11 cellular contexts compared by ENCODE assay signal in genomic region chr2:30412392-30413321, GRCh38. TPM values are rescaled to one million over a fixed set of nuclear protein-coding genes. Genes with fewer than 3 reads are reported as not detected.
A peak's percentile ranks its signal among the peaks of the same experiment; 100 is the strongest.
DNase-seq lines count a peak whose midpoint lies in the region; ATAC-seq and TF ChIP-seq lines count a peak whose summit lies in the region.
"Had no signal": no experiment of that assay in that cellular context is flagged by ENCODE, and none has a peak within 500 bp of the region (broad histone marks: within the 10 kb centered on the region; RNA-seq: fewer than 3 reads in every experiment).

No MANE protein-coding gene starts in this region.

- H3K27me3 ChIP-seq in lung (ENCODE audit: control insufficient read depth, insufficient read depth) = no peaks in the 10 kb centered on the region
- H3K27me3 ChIP-seq in smooth muscle cell (ENCODE audit: low read depth) = no peaks in the 10 kb centered on the region
- H3K27me3 ChIP-seq in PC-9 (ENCODE audit: insufficient read depth, low read depth) = no peaks in the 10 kb centered on the region
- no peaks in the 10 kb centered on the region for H3K27me3 ChIP-seq in effector memory CD4-positive, alpha-beta T cell (replicated peaks; ENCODE audit: control insufficient read depth, insufficient read depth, low read length, poor library complexity, severe bottlenecking)
- H3K27me3 ChIP-seq: BLaER1 treated with 17β-estradiol and CSF1 and Interleukin-3, amounts not matched to agents 10 nM and 100 nM had no signal

- peak overlapping the region; percentile 70 to 72 for H3K27ac ChIP-seq in lung (ENCODE audit: low read depth in 1 of 2, low read length in 1 of 2)
- peak overlapping the region; percentile 40 for H3K27ac ChIP-seq in smooth muscle cell (ENCODE audit: low read depth)
- H3K27ac ChIP-seq in PC-9 = no peak overlapping the region
- H3K27ac ChIP-seq in effector memory CD4-positive, alpha-beta T cell (ENCODE audit: insufficient read depth, low read length, poor library complexity, severe bottlenecking) = no peak overlapping the region
- H3K27ac ChIP-seq: BLaER1 treated with 17β-estradiol and CSF1 and Interleukin-3, amounts not matched to agents 10 nM and 100 nM had no signal

- H3K79me2 ChIP-seq in smooth muscle cell (ENCODE audit: low read depth) (no peaks in the 10 kb centered on the region), PC-9 (ENCODE audit: low read depth) (no peaks in the 10 kb centered on the region)

- intact Hi-C loops in PC-9 (cut with micrococcal nuclease; ENCODE audit: unreplicated experiment) = loop anchor here (5.0 kb wide), 1 partner anchor 180 kb away; the partner anchor contains the start of gene LBH

- BruUV-seq in PC-9 (replicated peaks; lab: Mats Ljungman, UMichigan) = no TSS peak

- H4K20me1 ChIP-seq in smooth muscle cell (ENCODE audit: low read depth) = no peaks in the 10 kb centered on the region
- no peaks in the 10 kb centered on the region for H4K20me1 ChIP-seq in PC-9 (ENCODE audit: insufficient read depth)
- H4K20me1 ChIP-seq: BLaER1 treated with 17β-estradiol and CSF1 and Interleukin-3, amounts not matched to agents 10 nM and 100 nM had no signal

- H3K9ac ChIP-seq in smooth muscle cell (ENCODE audit: low read depth) = no peak overlapping the region
- H3K9ac ChIP-seq: BLaER1 treated with 17β-estradiol and CSF1 and Interleukin-3, amounts not matched to agents 10 nM and 100 nM had no signal

- H3K36me3 ChIP-seq in lung (ENCODE audit: control insufficient read depth in 2 of 2, insufficient read depth in 2 of 2, low read length in 2 of 2) = no peaks in the 10 kb centered on the region
- no peaks in the 10 kb centered on the region for H3K36me3 ChIP-seq in smooth muscle cell (ENCODE audit: low read depth)
- no peaks in the 10 kb centered on the region for H3K36me3 ChIP-seq in PC-9 (ENCODE audit: low read depth)
- H3K36me3 ChIP-seq in effector memory CD4-positive, alpha-beta T cell (ENCODE audit: control insufficient read depth, insufficient read depth, low read length) = no peaks in the 10 kb centered on the region
- H3K36me3 ChIP-seq: BLaER1 treated with 17β-estradiol and CSF1 and Interleukin-3, amounts not matched to agents 10 nM and 100 nM had no signal

- POLR2A ChIA-PET in PC-9 (lab: Charles Lee; ENCODE audit: unreplicated experiment) = no interaction called here

- WGBS in lung, 2 donors = 69 to 77% methylated on average over 5 of the region's 5 CpGs
- WGBS in smooth muscle cell (ENCODE audit: low lambda C conversion rate) = 20% methylated on average over 5 of the region's 5 CpGs

- H3F3A ChIP-seq in smooth muscle cell (ENCODE audit: low read depth) (peaks cover 50% of the 10 kb centered on the region), PC-9 (ENCODE audit: insufficient read depth, low read depth) (no peaks in the 10 kb centered on the region; the same call in 1 of the 2 replicates)

- H3K4me2 ChIP-seq in smooth muscle cell (peak overlapping the region; percentile 22), PC-9 (no peak overlapping the region)
- H3K4me2 ChIP-seq: BLaER1 treated with 17β-estradiol and CSF1 and Interleukin-3, amounts not matched to agents 10 nM and 100 nM had no signal

- TF ChIP-seq CTCF in lung (IDR thresholded peaks at IDR 0.05; ENCODE audit: control extremely low read depth, extremely low read depth) (no peak), smooth muscle cell (IDR thresholded peaks at IDR 0.05; ENCODE audit: borderline replicate concordance, insufficient read depth, poor library complexity, severe bottlenecking) (no peak), PC-9 (conservative IDR thresholded peaks at IDR 0.05) (no peak)

- H3K4me1 ChIP-seq in lung (ENCODE audit: control insufficient read depth in 2 of 2, insufficient read depth in 2 of 2, low read length in 2 of 2) = peaks cover 6 to 39% of the 10 kb centered on the region in 2 donors
- H3K4me1 ChIP-seq in smooth muscle cell (ENCODE audit: low read depth) = peaks cover 29% of the 10 kb centered on the region
- H3K4me1 ChIP-seq in PC-9 (replicated peaks; ENCODE audit: insufficient read depth) = peaks cover 17% of the 10 kb centered on the region
- H3K4me1 ChIP-seq in effector memory CD4-positive, alpha-beta T cell (ENCODE audit: control insufficient read depth, insufficient read depth, low read length, poor library complexity, severe bottlenecking) = no peaks in the 10 kb centered on the region

- ATAC-seq in lung (ENCODE audit: insufficient read depth, low FRiP score) = no peak
- no peak for ATAC-seq in HG02885 (IDR thresholded peaks at IDR 0.05; ENCODE audit: poor library complexity, unreplicated experiment)

- CTCF ChIA-PET in PC-9 (lab: Charles Lee) = no interaction called here

- H3K9me2 ChIP-seq in PC-9 (ENCODE audit: insufficient read depth) = no peaks in the 10 kb centered on the region

- peak; percentile 90 for DNase-seq in SK-N-DZ (ENCODE audit: low spot score)
- DNase-seq in fibroblast of gingiva (ENCODE audit: low read depth) = peak; percentile 65
- no peak for DNase-seq in lung (ENCODE audit: low spot score)
- no peak for DNase-seq in smooth muscle cell (lab: John Stamatoyannopoulos, UW; ENCODE audit: unreplicated experiment)
- DNase-seq in hippocampal formation (lab: John Stamatoyannopoulos, UW) = no peak
- no peak for DNase-seq in PC-9
- no peak for DNase-seq in effector memory CD4-positive, alpha-beta T cell
- DNase-seq: EL, NCI-H510A treated with DMSO at 0.1 percent for 48 hours had no signal

- H3K4me3 ChIP-seq in lung (no peak overlapping the region), smooth muscle cell (no peak overlapping the region), PC-9 (no peak overlapping the region)
- no peak overlapping the region for H3K4me3 ChIP-seq in effector memory CD4-positive, alpha-beta T cell (ENCODE audit: insufficient read depth, low read depth, low read length, poor library complexity, severe bottlenecking)
- H3K4me3 ChIP-seq: BLaER1 treated with 17β-estradiol and CSF1 and Interleukin-3, amounts not matched to agents 10 nM and 100 nM had no signal

- no peak overlapping the region for H2AFZ ChIP-seq in smooth muscle cell (ENCODE audit: low read depth)
- no peak overlapping the region for H2AFZ ChIP-seq in PC-9

- H3K9me3 ChIP-seq in lung (ENCODE audit: control insufficient read depth in 2 of 2, insufficient read depth in 1 of 2, low read length in 1 of 2) (no peaks in the 10 kb centered on the region), smooth muscle cell (replicated peaks; ENCODE audit: low read depth) (no peaks in the 10 kb centered on the region), PC-9 (ENCODE audit: insufficient read depth, low read depth) (no peaks in the 10 kb centered on the region)
- H3K9me3 ChIP-seq in effector memory CD4-positive, alpha-beta T cell (ENCODE audit: control insufficient read depth, low read length) = no peaks in the 10 kb centered on the region
- H3K9me3 ChIP-seq: BLaER1 treated with 17β-estradiol and CSF1 and Interleukin-3, amounts not matched to agents 10 nM and 100 nM had no signal

RNA-seq across cellular contexts. Expression of gene LCLAT1, which starts 34.4 kb away (rescaled TPM):
- 9.9 and 19.7 TPM in 2 replicates for polyA plus RNA-seq in SK-N-DZ (2014; cell fraction: cytosol; rRNA removed)
- 5.4 and 8.2 TPM in 2 replicates for polyA plus RNA-seq in SK-N-DZ (2014; cell fraction: nucleus; rRNA removed)
- 10 to 100 TPM; 18.9 to 24.2 TPM for total RNA-seq in lung
- 1 to 10 TPM; 2.4 to 2.6 TPM for polyA plus RNA-seq in lung
- total RNA-seq in smooth muscle cell = 11.7 and 15.9 TPM in 2 replicates
- 2.6 and 4.8 TPM in 2 replicates for polyA plus RNA-seq in smooth muscle cell
- total RNA-seq in PC-9 (2021) = 21.9 and 35.7 TPM in 2 replicates

Comparison
In these comparisons a context has a peak if more than half of its experiments do, and no peak if none do; other contexts are left out.
1. DNase-seq: peak in SK-N-DZ (single experiment) and fibroblast of gingiva (single experiment); none in lung (single experiment), smooth muscle cell (single experiment), hippocampal formation (0 of 2), PC-9 (0 of 2) and effector memory CD4-positive, alpha-beta T cell (0 of 3).
2. H3K27ac ChIP-seq: peak in lung (2 of 2) and smooth muscle cell (single experiment); none in PC-9 (single experiment) and effector memory CD4-positive, alpha-beta T cell (single experiment).